In the genomic region with DNA sequence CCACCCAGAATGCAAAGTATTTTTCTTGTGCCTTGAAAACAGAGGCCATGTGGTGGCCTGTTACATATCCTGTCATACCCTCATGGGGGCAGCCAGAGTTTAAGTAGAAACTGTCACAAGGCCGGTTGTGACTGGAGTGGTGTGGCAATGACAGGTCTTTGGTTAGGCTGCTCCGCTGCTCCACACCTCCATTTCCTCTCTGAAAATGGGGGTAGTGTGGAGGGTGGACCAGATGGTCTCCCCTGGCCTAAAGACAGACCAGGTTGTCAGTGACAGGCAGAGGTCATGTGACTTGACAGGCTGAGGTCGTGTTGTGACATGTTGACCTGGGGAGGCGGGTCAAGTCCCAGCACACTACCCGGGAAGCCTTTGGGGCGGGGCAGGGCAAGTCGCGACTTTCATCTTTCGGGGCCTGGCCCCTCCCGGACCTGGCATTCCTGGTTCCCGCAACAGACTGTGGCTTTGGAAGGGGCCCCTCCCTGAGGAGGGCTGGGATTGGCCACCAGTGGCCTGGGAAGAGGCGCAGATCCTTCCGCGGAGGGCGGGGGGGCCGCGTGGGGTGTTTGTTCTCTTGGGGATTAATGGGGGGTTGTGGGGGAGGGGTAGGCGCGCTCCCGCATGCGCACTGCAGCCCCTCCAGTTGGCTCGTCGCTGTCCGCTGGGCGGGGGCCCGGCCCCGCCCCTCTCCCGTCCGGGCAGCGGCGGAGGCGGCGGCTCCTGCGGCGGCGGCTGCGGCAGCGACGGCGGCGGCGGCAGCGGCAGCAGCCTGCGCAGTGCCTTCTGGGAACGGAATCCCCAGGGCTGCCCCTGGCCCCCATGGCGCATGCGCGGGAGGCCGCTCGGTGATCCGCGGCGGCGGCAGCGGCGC, we compare ENCODE assay signal across 1 cellular context.
A peak's percentile ranks its signal among the peaks of the same experiment; 100 is the strongest.
TF ChIP-seq lines count a peak whose summit lies in the region.

A gene with protein sequence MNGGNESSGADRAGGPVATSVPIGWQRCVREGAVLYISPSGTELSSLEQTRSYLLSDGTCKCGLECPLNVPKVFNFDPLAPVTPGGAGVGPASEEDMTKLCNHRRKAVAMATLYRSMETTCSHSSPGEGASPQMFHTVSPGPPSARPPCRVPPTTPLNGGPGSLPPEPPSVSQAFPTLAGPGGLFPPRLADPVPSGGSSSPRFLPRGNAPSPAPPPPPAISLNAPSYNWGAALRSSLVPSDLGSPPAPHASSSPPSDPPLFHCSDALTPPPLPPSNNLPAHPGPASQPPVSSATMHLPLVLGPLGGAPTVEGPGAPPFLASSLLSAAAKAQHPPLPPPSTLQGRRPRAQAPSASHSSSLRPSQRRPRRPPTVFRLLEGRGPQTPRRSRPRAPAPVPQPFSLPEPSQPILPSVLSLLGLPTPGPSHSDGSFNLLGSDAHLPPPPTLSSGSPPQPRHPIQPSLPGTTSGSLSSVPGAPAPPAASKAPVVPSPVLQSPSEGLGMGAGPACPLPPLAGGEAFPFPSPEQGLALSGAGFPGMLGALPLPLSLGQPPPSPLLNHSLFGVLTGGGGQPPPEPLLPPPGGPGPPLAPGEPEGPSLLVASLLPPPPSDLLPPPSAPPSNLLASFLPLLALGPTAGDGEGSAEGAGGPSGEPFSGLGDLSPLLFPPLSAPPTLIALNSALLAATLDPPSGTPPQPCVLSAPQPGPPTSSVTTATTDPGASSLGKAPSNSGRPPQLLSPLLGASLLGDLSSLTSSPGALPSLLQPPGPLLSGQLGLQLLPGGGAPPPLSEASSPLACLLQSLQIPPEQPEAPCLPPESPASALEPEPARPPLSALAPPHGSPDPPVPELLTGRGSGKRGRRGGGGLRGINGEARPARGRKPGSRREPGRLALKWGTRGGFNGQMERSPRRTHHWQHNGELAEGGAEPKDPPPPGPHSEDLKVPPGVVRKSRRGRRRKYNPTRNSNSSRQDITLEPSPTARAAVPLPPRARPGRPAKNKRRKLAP (plus strand): TSS at position 806 of the 868 bp plus-strand sequence. CDS start 1,480 bp downstream, outside the sequence.

TF ChIP-seq in HepG2, 621 proteins besides CTCF, POLR2A, EP300 and RAD21 (continued from another document and continues in another):
- TF ChIP-seq, protein P1, sequence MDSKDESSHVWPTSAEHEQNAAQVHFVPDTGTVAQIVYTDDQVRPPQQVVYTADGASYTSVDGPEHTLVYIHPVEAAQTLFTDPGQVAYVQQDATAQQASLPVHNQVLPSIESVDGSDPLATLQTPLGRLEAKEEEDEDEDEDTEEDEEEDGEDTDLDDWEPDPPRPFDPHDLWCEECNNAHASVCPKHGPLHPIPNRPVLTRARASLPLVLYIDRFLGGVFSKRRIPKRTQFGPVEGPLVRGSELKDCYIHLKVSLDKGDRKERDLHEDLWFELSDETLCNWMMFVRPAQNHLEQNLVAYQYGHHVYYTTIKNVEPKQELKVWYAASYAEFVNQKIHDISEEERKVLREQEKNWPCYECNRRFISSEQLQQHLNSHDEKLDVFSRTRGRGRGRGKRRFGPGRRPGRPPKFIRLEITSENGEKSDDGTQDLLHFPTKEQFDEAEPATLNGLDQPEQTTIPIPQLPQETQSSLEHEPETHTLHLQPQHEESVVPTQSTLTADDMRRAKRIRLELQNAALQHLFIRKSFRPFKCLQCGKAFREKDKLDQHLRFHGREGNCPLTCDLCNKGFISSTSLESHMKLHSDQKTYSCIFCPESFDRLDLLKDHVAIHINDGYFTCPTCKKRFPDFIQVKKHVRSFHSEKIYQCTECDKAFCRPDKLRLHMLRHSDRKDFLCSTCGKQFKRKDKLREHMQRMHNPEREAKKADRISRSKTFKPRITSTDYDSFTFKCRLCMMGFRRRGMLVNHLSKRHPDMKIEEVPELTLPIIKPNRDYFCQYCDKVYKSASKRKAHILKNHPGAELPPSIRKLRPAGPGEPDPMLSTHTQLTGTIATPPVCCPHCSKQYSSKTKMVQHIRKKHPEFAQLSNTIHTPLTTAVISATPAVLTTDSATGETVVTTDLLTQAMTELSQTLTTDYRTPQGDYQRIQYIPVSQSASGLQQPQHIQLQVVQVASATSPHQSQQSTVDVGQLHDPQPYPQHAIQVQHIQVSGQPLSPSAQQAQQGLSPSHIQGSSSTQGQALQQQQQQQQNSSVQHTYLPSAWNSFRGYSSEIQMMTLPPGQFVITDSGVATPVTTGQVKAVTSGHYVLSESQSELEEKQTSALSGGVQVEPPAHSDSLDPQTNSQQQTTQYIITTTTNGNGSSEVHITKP (CRISPR knock-in tag; IDR thresholded peaks at IDR 0.05; ENCODE audit: low read depth) = peak; percentile 29; the same call in 1 of the 2 replicates
- TF ChIP-seq KDM5B (CRISPR knock-in tag; IDR thresholded peaks at IDR 0.05; ENCODE audit: borderline replicate concordance) (peak; percentile 75; the same call in 1 of the 2 replicates), KAT8 (CRISPR knock-in tag; IDR thresholded peaks at IDR 0.05) (peak; percentile 64), ZNF710 (CRISPR knock-in tag; IDR thresholded peaks at IDR 0.05; ENCODE audit: borderline replicate concordance) (peak; percentile 67; the same call in 1 of the 2 replicates), NFIC (IDR thresholded peaks at IDR 0.05; ENCODE audit: low read length) (no peak), NR2F1 (CRISPR knock-in tag; IDR thresholded peaks at IDR 0.05) (peak; percentile 93 to 98), GFI1 (CRISPR knock-in tag; IDR thresholded peaks at IDR 0.05; ENCODE audit: borderline replicate concordance) (0 out of 2 replicates have a peak, but pooled peaks have one; percentile 39), ZNF350 (CRISPR knock-in tag; IDR thresholded peaks at IDR 0.05; ENCODE audit: borderline replicate concordance, low read depth) (peak; percentile 56; the same call in 1 of the 2 replicates), HES4 (CRISPR knock-in tag; IDR thresholded peaks at IDR 0.05; ENCODE audit: borderline replicate concordance) (no peak; the same call in 1 of the 2 replicates), GTF2F1 (IDR thresholded peaks at IDR 0.05; ENCODE audit: low read length) (peak; percentile 71), NR2F2 (IDR thresholded peaks at IDR 0.05; ENCODE audit: borderline replicate concordance, low read depth) (peak; percentile 93), MEF2D (CRISPR knock-in tag; IDR thresholded peaks at IDR 0.05) (peak; percentile 60; the same call in 1 of the 2 replicates), GATAD1 (CRISPR knock-in tag; IDR thresholded peaks at IDR 0.05) (no peak; the same call in none of the 2 replicates), HNF4A (CRISPR knock-in tag; IDR thresholded peaks at IDR 0.05) (peak; percentile 45; the same call in 1 of the 2 replicates), ZNF501 (CRISPR knock-in tag; IDR thresholded peaks at IDR 0.05) (0 out of 2 replicates have a peak, but pooled peaks have one; percentile 58), HMG20A (CRISPR knock-in tag; IDR thresholded peaks at IDR 0.05; ENCODE audit: borderline replicate concordance) (peak; percentile 41; the same call in 1 of the 2 replicates), NRL (CRISPR knock-in tag; IDR thresholded peaks at IDR 0.05; ENCODE audit: borderline replicate concordance) (no peak; the same call in 1 of the 2 replicates), SCMH1 (CRISPR knock-in tag; IDR thresholded peaks at IDR 0.05; ENCODE audit: borderline replicate concordance) (no peak), U2AF2 (IDR thresholded peaks at IDR 0.05; ENCODE audit: low read depth, low read length) (0 out of 2 replicates have a peak, but pooled peaks have one; percentile 60), CBX1 (IDR thresholded peaks at IDR 0.05; ENCODE audit: low read depth) (no peak), REPIN1 (CRISPR knock-in tag; IDR thresholded peaks at IDR 0.05; ENCODE audit: borderline replicate concordance, low read depth) (peak; percentile 19; the same call in 1 of the 2 replicates), CBFB (CRISPR knock-in tag; IDR thresholded peaks at IDR 0.05) (peak; percentile 91), ZFY (CRISPR knock-in tag; IDR thresholded peaks at IDR 0.05) (peak; percentile 79), ZNF18 (CRISPR knock-in tag; IDR thresholded peaks at IDR 0.05; ENCODE audit: insufficient replicate concordance) (peak; percentile 9), ZNF3 (CRISPR knock-in tag; IDR thresholded peaks at IDR 0.05) (no peak; the same call in 1 of the 2 replicates), ZNF891 (CRISPR knock-in tag; IDR thresholded peaks at IDR 0.05) (peak; percentile 30; the same call in 1 of the 2 replicates), ZNF782 (CRISPR knock-in tag; IDR thresholded peaks at IDR 0.05; ENCODE audit: borderline replicate concordance) (peak; percentile 67; the same call in 1 of the 2 replicates), MYNN (CRISPR knock-in tag; IDR thresholded peaks at IDR 0.05; ENCODE audit: low read depth) (no peak), ZNF776 (CRISPR knock-in tag; IDR thresholded peaks at IDR 0.05) (no peak), FOXO4 (CRISPR knock-in tag; conservative IDR thresholded peaks at IDR 0.05) (no peak), MAZ (IDR thresholded peaks at IDR 0.05; ENCODE audit: borderline replicate concordance, low read depth, low read length) (peak; percentile 85), MAZ (CRISPR knock-in tag; IDR thresholded peaks at IDR 0.05; ENCODE audit: low read depth) (peak; percentile 94), ZNF12 (CRISPR knock-in tag; IDR thresholded peaks at IDR 0.05) (peak; percentile 54)
- TF ChIP-seq, protein P2, sequence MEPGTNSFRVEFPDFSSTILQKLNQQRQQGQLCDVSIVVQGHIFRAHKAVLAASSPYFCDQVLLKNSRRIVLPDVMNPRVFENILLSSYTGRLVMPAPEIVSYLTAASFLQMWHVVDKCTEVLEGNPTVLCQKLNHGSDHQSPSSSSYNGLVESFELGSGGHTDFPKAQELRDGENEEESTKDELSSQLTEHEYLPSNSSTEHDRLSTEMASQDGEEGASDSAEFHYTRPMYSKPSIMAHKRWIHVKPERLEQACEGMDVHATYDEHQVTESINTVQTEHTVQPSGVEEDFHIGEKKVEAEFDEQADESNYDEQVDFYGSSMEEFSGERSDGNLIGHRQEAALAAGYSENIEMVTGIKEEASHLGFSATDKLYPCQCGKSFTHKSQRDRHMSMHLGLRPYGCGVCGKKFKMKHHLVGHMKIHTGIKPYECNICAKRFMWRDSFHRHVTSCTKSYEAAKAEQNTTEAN (CRISPR knock-in tag; conservative IDR thresholded peaks at IDR 0.05) = peak; percentile 53; the same call in 1 of the 2 replicates
- TF ChIP-seq, protein P3, sequence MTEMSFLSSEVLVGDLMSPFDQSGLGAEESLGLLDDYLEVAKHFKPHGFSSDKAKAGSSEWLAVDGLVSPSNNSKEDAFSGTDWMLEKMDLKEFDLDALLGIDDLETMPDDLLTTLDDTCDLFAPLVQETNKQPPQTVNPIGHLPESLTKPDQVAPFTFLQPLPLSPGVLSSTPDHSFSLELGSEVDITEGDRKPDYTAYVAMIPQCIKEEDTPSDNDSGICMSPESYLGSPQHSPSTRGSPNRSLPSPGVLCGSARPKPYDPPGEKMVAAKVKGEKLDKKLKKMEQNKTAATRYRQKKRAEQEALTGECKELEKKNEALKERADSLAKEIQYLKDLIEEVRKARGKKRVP (CRISPR knock-in tag; IDR thresholded peaks at IDR 0.05) = peak in 1 of 2 experiments; percentile 89; a peak in 2 of 4 replicates
- TF ChIP-seq, protein P4, sequence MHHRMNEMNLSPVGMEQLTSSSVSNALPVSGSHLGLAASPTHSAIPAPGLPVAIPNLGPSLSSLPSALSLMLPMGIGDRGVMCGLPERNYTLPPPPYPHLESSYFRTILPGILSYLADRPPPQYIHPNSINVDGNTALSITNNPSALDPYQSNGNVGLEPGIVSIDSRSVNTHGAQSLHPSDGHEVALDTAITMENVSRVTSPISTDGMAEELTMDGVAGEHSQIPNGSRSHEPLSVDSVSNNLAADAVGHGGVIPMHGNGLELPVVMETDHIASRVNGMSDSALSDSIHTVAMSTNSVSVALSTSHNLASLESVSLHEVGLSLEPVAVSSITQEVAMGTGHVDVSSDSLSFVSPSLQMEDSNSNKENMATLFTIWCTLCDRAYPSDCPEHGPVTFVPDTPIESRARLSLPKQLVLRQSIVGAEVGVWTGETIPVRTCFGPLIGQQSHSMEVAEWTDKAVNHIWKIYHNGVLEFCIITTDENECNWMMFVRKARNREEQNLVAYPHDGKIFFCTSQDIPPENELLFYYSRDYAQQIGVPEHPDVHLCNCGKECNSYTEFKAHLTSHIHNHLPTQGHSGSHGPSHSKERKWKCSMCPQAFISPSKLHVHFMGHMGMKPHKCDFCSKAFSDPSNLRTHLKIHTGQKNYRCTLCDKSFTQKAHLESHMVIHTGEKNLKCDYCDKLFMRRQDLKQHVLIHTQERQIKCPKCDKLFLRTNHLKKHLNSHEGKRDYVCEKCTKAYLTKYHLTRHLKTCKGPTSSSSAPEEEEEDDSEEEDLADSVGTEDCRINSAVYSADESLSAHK (CRISPR knock-in tag; IDR thresholded peaks at IDR 0.05; ENCODE audit: borderline replicate concordance) = no peak
